Comparison of ENCODE assay signal across 27 cellular contexts in genomic region chr11:31671681-31672080, GRCh38.
"Had no signal": no experiment of that assay in that cellular context is flagged by ENCODE, and none has a peak within 500 bp of the region (broad histone marks: within the 10 kb centered on the region; RNA-seq: fewer than 3 reads in every experiment).

No MANE protein-coding gene starts in this region.

- H3K27ac ChIP-seq: esophagus muscularis mucosa, foreskin keratinocyte, gastroesophageal sphincter, heart left ventricle, hepatocyte, left lung, neutrophil, pancreas, right lobe of liver, suprapubic skin, transverse colon, upper lobe of right lung, uterus had no signal

- FAIRE-seq: endothelial cell of umbilical vein, pancreas, small intestine had no signal

- H3K9me3 ChIP-seq: esophagus muscularis mucosa, gastroesophageal sphincter, heart left ventricle, left lung, mucosa of descending colon, neutrophil, pancreas, right lobe of liver, suprapubic skin, transverse colon, upper lobe of right lung, uterus had no signal

- ATAC-seq: foreskin keratinocyte; gastroesophageal sphincter; heart left ventricle; left cardiac atrium; left lung; mucosa of descending colon; natural killer cell treated with Interleukin-12 subunit alpha and Interleukin-12 subunit beta and Interleukin-15 and Interleukin-18, amount 100 ng/mL, for 72 hours; right lobe of liver; stimulated activated naive CD8-positive, alpha-beta T cell treated with anti-CD3 and anti-CD28 coated beads, Interleukin-15, amount 100 ng/mL, for 72 hours; upper lobe of right lung had no signal

- H2AFZ ChIP-seq: hepatocyte had no signal

- H3K4me1 ChIP-seq: esophagus muscularis mucosa, foreskin keratinocyte, gastroesophageal sphincter, heart left ventricle, left lung, pancreas, right lobe of liver, suprapubic skin, transverse colon, upper lobe of right lung, uterus had no signal

- H3K27me3 ChIP-seq: esophagus muscularis mucosa, foreskin keratinocyte, gastroesophageal sphincter, heart left ventricle, hepatocyte, left lung, neutrophil, pancreas, right lobe of liver, suprapubic skin, transverse colon, upper lobe of right lung, uterus had no signal

- H3K4me2 ChIP-seq: hepatocyte had no signal

- DNase-seq: dermis blood vessel endothelial cell; effector memory CD4-positive, alpha-beta T cell; foreskin keratinocyte; heart left ventricle; left cardiac atrium; left lung; mesenchymal stem cell; mucosa of descending colon; naive B cell; pancreas; right lobe of liver; small intestine; stimulated activated CD4-positive, alpha-beta T cell treated with anti-CD3 and anti-CD28 coated beads, Interleukin-15, amount 100 ng/mL, for 24 hours; stimulated activated CD4-positive, alpha-beta T cell treated with anti-CD3 and anti-CD28 coated beads, Interleukin-4, amount 100 ng/mL, for 1 hour; stimulated activated CD8-positive, alpha-beta memory T cell treated with anti-CD3 and anti-CD28 coated beads, Interleukin-4, amount 100 ng/mL, for 48 hours; stimulated activated naive CD4-positive, alpha-beta T cell; stimulated activated naive CD8-positive, alpha-beta T cell treated with anti-CD3 and anti-CD28 coated beads, Interleukin-15, amount 100 ng/mL, for 72 hours; transverse colon; upper lobe of right lung; uterus had no signal

- H3K36me3 ChIP-seq: esophagus muscularis mucosa, gastroesophageal sphincter, heart left ventricle, left lung, neutrophil, pancreas, right lobe of liver, suprapubic skin, transverse colon, upper lobe of right lung, uterus had no signal

- H3K4me3 ChIP-seq: esophagus muscularis mucosa, gastroesophageal sphincter, heart left ventricle, hepatocyte, left lung, mucosa of descending colon, pancreas, right lobe of liver, suprapubic skin, transverse colon, upper lobe of right lung, uterus had no signal

- H3K79me2 ChIP-seq: hepatocyte had no signal
